ENCODE assay signal across 10 cellular contexts in the genomic region with DNA sequence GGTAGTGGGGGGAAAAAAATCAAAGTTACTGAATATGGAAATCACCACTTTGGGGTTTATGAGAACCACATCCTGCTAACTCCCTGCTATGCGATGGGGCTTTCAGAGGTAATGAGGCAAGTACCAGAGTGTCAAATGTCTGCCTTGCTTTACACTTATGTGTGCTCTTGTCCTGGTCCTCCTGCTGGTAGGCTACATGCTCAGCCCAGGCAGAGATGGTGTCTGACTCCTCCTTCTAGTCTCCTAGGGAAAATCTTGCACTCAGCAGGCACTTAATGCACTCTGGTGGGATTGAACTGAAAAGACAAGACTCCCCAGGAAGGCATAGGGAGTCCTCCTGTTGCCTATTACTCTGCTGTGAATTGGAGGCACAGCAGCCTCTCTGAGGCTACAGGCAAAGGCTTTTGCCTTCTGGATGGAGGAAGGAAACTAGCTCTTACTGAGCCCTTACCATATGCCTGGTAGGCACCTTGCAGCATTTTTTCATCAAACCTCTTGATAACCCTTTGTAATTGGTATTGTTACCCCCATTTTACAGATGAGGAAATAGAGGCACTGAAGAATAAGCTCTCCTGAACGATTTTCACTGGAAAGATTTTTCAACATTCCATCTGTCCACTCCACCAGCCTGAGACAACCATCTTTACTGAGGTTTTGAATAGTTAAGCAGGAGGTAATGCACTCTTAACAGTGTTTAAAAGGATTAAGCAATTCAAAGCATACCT.
DNase-seq lines count a peak whose midpoint lies in the region; ATAC-seq and TF ChIP-seq lines count a peak whose summit lies in the region.
"Had no signal": no experiment of that assay in that cellular context is flagged by ENCODE, and none has a peak within 500 bp of the region (broad histone marks: within the 10 kb centered on the region; RNA-seq: fewer than 3 reads in every experiment).

No MANE protein-coding gene starts in this region.

- no peak overlapping the region for H3K4me3 ChIP-seq in astrocyte of the cerebellum (ENCODE audit: low read depth, low read length)

- H3K27me3 Mint-ChIP-seq in activated CD8-positive, alpha-beta memory T cell treated with anti-CD3 and anti-CD28 coated beads, Interleukin-2, amount 10 ng/mL, durations not matched to agents 7 days and 5 days: peaks cover 34% of the 10 kb centered on the region

- TF ChIP-seq CTCF in GM20000 (IDR thresholded peaks at IDR 0.05; ENCODE audit: extremely low read depth, missing control alignments) (no peak), astrocyte of the cerebellum (IDR thresholded peaks at IDR 0.05; ENCODE audit: low read depth, low read length, missing control alignments) (peak; percentile 45)

- in situ Hi-C loops in astrocyte of the cerebellum (cut with HindIII; ENCODE audit: low sequenced_read_pairs): no loop called here

- CTCF ChIA-PET in activated CD8-positive, alpha-beta memory T cell treated with anti-CD3 and anti-CD28 coated beads, Interleukin-2, amount 10 ng/mL, durations not matched to agents 7 days and 5 days (lab: Charles Lee): interaction anchor here (1.7 kb wide), 1 partner anchor 15 kb away, joined by 5 read pairs; no protein-coding TSS in a partner anchor

- H3K9me3 Mint-ChIP-seq in activated CD8-positive, alpha-beta memory T cell treated with anti-CD3 and anti-CD28 coated beads, Interleukin-2, amount 10 ng/mL, durations not matched to agents 7 days and 5 days (ENCODE audit: low read depth): no peaks in the 10 kb centered on the region

- intact Hi-C loops in left cardiac atrium (cut with DNase I): no loop called here

- no peaks in the 10 kb centered on the region for H3K36me3 Mint-ChIP-seq in activated CD8-positive, alpha-beta memory T cell treated with anti-CD3 and anti-CD28 coated beads, Interleukin-2, amount 10 ng/mL, durations not matched to agents 7 days and 5 days

- TF ChIP-seq POLR2A in erythroblast (IDR thresholded peaks at IDR 0.05; ENCODE audit: low read length): no peak

- H3K4me1 Mint-ChIP-seq in activated CD8-positive, alpha-beta memory T cell treated with anti-CD3 and anti-CD28 coated beads, Interleukin-2, amount 10 ng/mL, durations not matched to agents 7 days and 5 days: peaks cover 7% of the 10 kb centered on the region

- ATAC-seq in GM18508 (IDR thresholded peaks at IDR 0.05; ENCODE audit: insufficient read depth, unreplicated experiment) (peak; percentile 90), HG03025 (IDR thresholded peaks at IDR 0.05; ENCODE audit: low FRiP score, unreplicated experiment) (peak; percentile 59), left cardiac atrium (no peak)
- no peak for ATAC-seq in activated CD8-positive, alpha-beta memory T cell treated with anti-CD3 and anti-CD28 coated beads, Interleukin-2, amount 10 ng/mL, durations not matched to agents 7 days and 5 days

- peak; percentile 51 for DNase-seq in GM20000 (ENCODE audit: low spot score)
- peak; percentile 55 for DNase-seq in astrocyte of the cerebellum (ENCODE audit: low read depth)
- DNase-seq in activated CD8-positive, alpha-beta memory T cell treated with anti-CD3 and anti-CD28 coated beads, Interleukin-2, amount 10 ng/mL, durations not matched to agents 7 days and 5 days: no peak
- no peak for DNase-seq in occipital lobe (lab: John Stamatoyannopoulos, UW)
- no peak for DNase-seq in left cardiac atrium
- DNase-seq in erythroblast (lab: John Stamatoyannopoulos, UW): no peak
- DNase-seq: NCI-H446, SW 1271 had no signal

- no peak overlapping the region for H3K27ac Mint-ChIP-seq in activated CD8-positive, alpha-beta memory T cell treated with anti-CD3 and anti-CD28 coated beads, Interleukin-2, amount 10 ng/mL, durations not matched to agents 7 days and 5 days

- H3K4me3 Mint-ChIP-seq in activated CD8-positive, alpha-beta memory T cell treated with anti-CD3 and anti-CD28 coated beads, Interleukin-2, amount 10 ng/mL, durations not matched to agents 7 days and 5 days: no peak overlapping the region

Comparison
In these comparisons a context has a peak if more than half of its experiments do, and no peak if none do; other contexts are left out.
1. ATAC-seq: peak in GM18508 (single experiment) and HG03025 (single experiment); none in activated CD8-positive, alpha-beta memory T cell treated with anti-CD3 and anti-CD28 coated beads, Interleukin-2, amount 10 ng/mL, durations not matched to agents 7 days and 5 days (single experiment) and left cardiac atrium (0 of 2).
2. DNase-seq: peak in GM20000 (single experiment) and astrocyte of the cerebellum (single experiment); none in activated CD8-positive, alpha-beta memory T cell treated with anti-CD3 and anti-CD28 coated beads, Interleukin-2, amount 10 ng/mL, durations not matched to agents 7 days and 5 days (single experiment), occipital lobe (single experiment), left cardiac atrium (single experiment) and erythroblast (0 of 2).